Comparison of ENCODE assay signal across 8 cellular contexts in genomic region chr9:83920469-83920941, GRCh38.
DNase-seq lines count a peak whose midpoint lies in the region; ATAC-seq and TF ChIP-seq lines count a peak whose summit lies in the region.

No MANE protein-coding gene starts in this region.

- DNase-seq in NCI-H526 (lab: John Stamatoyannopoulos, UW), result peak; percentile 40 to 76
- peak; percentile 61 for DNase-seq in cardiac fibroblast (ENCODE audit: low read depth in 2 of 2)
- peak; percentile 55 for DNase-seq in kidney glomerular epithelial cell (lab: John Stamatoyannopoulos, UW)
- peak; percentile 56 for DNase-seq in stimulated activated naive CD4-positive, alpha-beta T cell treated with Interleukin-2 at 50 U/mL for 16 hours (lab: John Stamatoyannopoulos, UW)
- DNase-seq in D341Med (ENCODE audit: low spot score), result no peak

- ATAC-seq in GM18873 (IDR thresholded peaks at IDR 0.05; ENCODE audit: low FRiP score, unreplicated experiment) (peak; percentile 20), HG03103 (IDR thresholded peaks at IDR 0.05; ENCODE audit: low read depth, unreplicated experiment) (peak; percentile 31)

- peak overlapping the region; percentile 79 for H3K27ac ChIP-seq in C4-2B

- H3K4me3 ChIP-seq in cardiac fibroblast (replicated peaks in 1 of 2; ENCODE audit: low read depth in 2 of 2, low read length in 2 of 2), result peak overlapping the region; percentile 75 to 76

- TF ChIP-seq CTCF in C4-2B (conservative IDR thresholded peaks at IDR 0.05) (peak; percentile 80; the same call in 1 of the 2 replicates), cardiac fibroblast (IDR thresholded peaks at IDR 0.05; ENCODE audit: low read depth, low read length) (peak; percentile 46)
